In genomic region chr7:108569381-108570145, GRCh38 we compare ENCODE assay signal across 1 cellular context.
TF ChIP-seq lines count a peak whose summit lies in the region.

Gene DNAJB9, plus strand, starts transcription at chr7:108569874. Its CDS starts 1,853 bp downstream, at chr7:108571727.
Gene THAP5, minus strand, starts transcription at chr7:108569706. Its CDS starts 137 bp downstream, at chr7:108569569.

TF ChIP-seq in WTC11, 78 proteins besides CTCF, POLR2A, EP300 and RAD21 (continued from another document and continues in another):
- no peak for TF ChIP-seq ERG (CRISPR knock-in tag; IDR thresholded peaks at IDR 0.05)
- no peak for TF ChIP-seq AR (CRISPR knock-in tag; IDR thresholded peaks at IDR 0.05)
- TF ChIP-seq ELF4 (CRISPR knock-in tag; IDR thresholded peaks at IDR 0.05; ENCODE audit: low read depth), result 0 out of 2 replicates have a peak, but pooled peaks have one; percentile 24
- TF ChIP-seq ZSCAN18 (CRISPR knock-in tag; IDR thresholded peaks at IDR 0.05), result no peak
- TF ChIP-seq ZNF671 (CRISPR knock-in tag; IDR thresholded peaks at IDR 0.05), result no peak
- TF ChIP-seq GRHL2 (CRISPR knock-in tag; IDR thresholded peaks at IDR 0.05; ENCODE audit: insufficient replicate concordance, severe bottlenecking), result no peak
- no peak for TF ChIP-seq NFATC4 (CRISPR knock-in tag; IDR thresholded peaks at IDR 0.05)
- peak; percentile 83 for TF ChIP-seq NFYB (CRISPR knock-in tag; conservative IDR thresholded peaks at IDR 0.05; ENCODE audit: low read depth)
- peak; percentile 65; the same call in 1 of the 2 replicates for TF ChIP-seq ZNF532 (CRISPR knock-in tag; IDR thresholded peaks at IDR 0.05; ENCODE audit: borderline replicate concordance)
- TF ChIP-seq ZNF232 (CRISPR knock-in tag; IDR thresholded peaks at IDR 0.05), result peak; percentile 97
- peak; percentile 72; the same call in 1 of the 2 replicates for TF ChIP-seq HMGXB4 (CRISPR knock-in tag; IDR thresholded peaks at IDR 0.05)
- TF ChIP-seq E2F1 (CRISPR knock-in tag; IDR thresholded peaks at IDR 0.05), result peak; percentile 88
- TF ChIP-seq CDX4 (CRISPR knock-in tag; IDR thresholded peaks at IDR 0.05; ENCODE audit: borderline replicate concordance), result no peak
- TF ChIP-seq IRF1 (CRISPR knock-in tag; IDR thresholded peaks at IDR 0.05), result peak; percentile 86; the same call in 1 of the 2 replicates
- TF ChIP-seq ZNF512 (CRISPR knock-in tag; IDR thresholded peaks at IDR 0.05; ENCODE audit: borderline replicate concordance), result no peak
- peak; percentile 86; the same call in 1 of the 2 replicates for TF ChIP-seq ARID4B (CRISPR knock-in tag; IDR thresholded peaks at IDR 0.05; ENCODE audit: borderline replicate concordance)
- peak; percentile 79 for TF ChIP-seq ZNF416 (CRISPR knock-in tag; IDR thresholded peaks at IDR 0.05)
- peak; percentile 96 for TF ChIP-seq AFF4 (CRISPR knock-in tag; IDR thresholded peaks at IDR 0.05; ENCODE audit: borderline replicate concordance)
- TF ChIP-seq ZNF396 (CRISPR knock-in tag; IDR thresholded peaks at IDR 0.05; ENCODE audit: borderline replicate concordance), result no peak
- no peak for TF ChIP-seq SMAD4 (CRISPR knock-in tag; IDR thresholded peaks at IDR 0.05)
